ENCODE assay signal across 21 cellular contexts in the genomic region with DNA sequence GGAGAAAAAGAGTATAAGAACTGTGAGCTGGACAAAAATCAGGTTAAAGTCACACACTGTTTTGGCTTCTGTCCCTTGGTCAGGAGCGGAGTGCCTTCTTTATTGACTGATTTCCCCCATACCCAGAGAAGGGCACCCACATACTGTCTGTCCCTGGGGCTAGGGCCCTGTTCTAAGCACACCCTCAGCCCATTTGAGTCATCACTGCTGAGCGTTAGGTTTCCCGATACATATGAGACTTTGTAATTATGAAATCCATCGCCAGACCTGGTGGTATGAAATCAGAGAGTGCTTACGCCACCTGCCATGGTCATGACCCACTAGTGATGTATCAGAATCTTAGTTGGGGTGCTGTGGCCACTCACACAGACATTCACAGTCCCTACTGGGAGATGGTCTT.
DNase-seq lines count a peak whose midpoint lies in the region; TF ChIP-seq lines count a peak whose summit lies in the region.
"Had no signal": no experiment of that assay in that cellular context is flagged by ENCODE, and none has a peak within 500 bp of the region (broad histone marks: within the 10 kb centered on the region; RNA-seq: fewer than 3 reads in every experiment).

No MANE protein-coding gene starts in this region.

- TF ChIP-seq CTCF in H9 (conservative IDR thresholded peaks at IDR 0.05) = no peak
- no peak for TF ChIP-seq CTCF in parathyroid adenoma (IDR thresholded peaks at IDR 0.05)

- no peak overlapping the region for H2AFZ ChIP-seq in H9 (ENCODE audit: low read length)
- H2AFZ ChIP-seq in parathyroid adenoma = peak overlapping the region; percentile 85

- H2BK20ac ChIP-seq in H9 (ENCODE audit: low read depth, low read length, poor library complexity, severe bottlenecking) = no peak overlapping the region

- H3K79me2 ChIP-seq in H9 (ENCODE audit: insufficient read depth, low read length) (no peaks in the 10 kb centered on the region), parathyroid adenoma (no peaks in the 10 kb centered on the region)

- intact Hi-C loops in activated T-helper 2 cell treated with anti-CD3 and anti-CD28 coated beads, Interferon-gamma antibody, Interleukin-2, Interleukin-4, amounts not matched to agents 10 μg/mL and 5 μg/mL and 100 μg/mL, durations not matched to agents 14 hours and 24 hours and 36 hours (cut with micrococcal nuclease) = loop anchor here (1.0 kb wide), 1 partner anchor 24 kb away; no protein-coding TSS in a partner anchor
- intact Hi-C loops in activated T-helper 1 cell treated with anti-CD3 and anti-CD28 coated beads, Interleukin-12 subunit alpha, Interleukin-12 subunit beta, Interleukin-2, Interleukin-4 antibody, amounts not matched to agents 30 ng/mL and 10 ng/mL and 1 ng/mL, durations not matched to agents 14 hours and 24 hours and 36 hours (cut with micrococcal nuclease) = no loop called here

- no peak overlapping the region for H4K5ac ChIP-seq in H9 (ENCODE audit: insufficient read length, low read depth, low read length)

- H3K4me2 ChIP-seq in BLaER1 treated with 17β-estradiol and CSF1 and Interleukin-3, amounts not matched to agents 10 nM and 100 nM = peak overlapping the region in 6 of 11 experiments; percentile 57 to 89 (median 81); a peak in 12 of 22 replicates
- no peak overlapping the region for H3K4me2 ChIP-seq in H9 (ENCODE audit: insufficient read depth, insufficient read length, low read length)
- no peak overlapping the region for H3K4me2 ChIP-seq in parathyroid adenoma (ENCODE audit: low read length)
- H3K4me2 ChIP-seq: SK-N-SH had no signal

- no peak overlapping the region for H2BK12ac ChIP-seq in H9 (ENCODE audit: insufficient read length, low read depth, low read length)

- peaks cover 37 to 57% of the 10 kb centered on the region in 2 experiments for H3K4me1 Mint-ChIP-seq in H9
- H3K4me1 Mint-ChIP-seq in activated T-helper 2 cell treated with anti-CD3 and anti-CD28 coated beads, Interferon-gamma antibody, Interleukin-2, Interleukin-4, amounts not matched to agents 10 μg/mL and 5 μg/mL and 100 μg/mL, durations not matched to agents 14 hours and 24 hours and 36 hours (ENCODE audit: low read depth) = peaks cover 58% of the 10 kb centered on the region
- H3K4me1 Mint-ChIP-seq in activated T-helper 1 cell treated with anti-CD3 and anti-CD28 coated beads, Interleukin-12 subunit alpha, Interleukin-12 subunit beta, Interleukin-2, Interleukin-4 antibody, amounts not matched to agents 30 ng/mL and 10 ng/mL and 1 ng/mL, durations not matched to agents 14 hours and 24 hours and 36 hours (ENCODE audit: low read depth) = peaks cover 34% of the 10 kb centered on the region

- H3K23me2 ChIP-seq in H9 (ENCODE audit: insufficient read length, low read depth, low read length, poor library complexity, severe bottlenecking) = no peaks in the 10 kb centered on the region

- no CpG with 5 or more reads among the region's 5 CpGs for WGBS in H9 (ENCODE audit: extremely low coverage, insufficient read length, low lambda C conversion rate)

- H3K14ac ChIP-seq in H9 (ENCODE audit: insufficient read depth, low read length) = no peak overlapping the region

- peak overlapping the region in 6 of 11 experiments; percentile 29 to 90 (median 88); a peak in 12 of 22 replicates for H3K27ac ChIP-seq in BLaER1 treated with 17β-estradiol and CSF1 and Interleukin-3, amounts not matched to agents 10 nM and 100 nM
- H3K27ac ChIP-seq in H9 (ENCODE audit: insufficient read length, low read depth, low read length) (no peak overlapping the region), parathyroid adenoma (peak overlapping the region; percentile 88)
- H3K27ac ChIP-seq: cardiac muscle cell had no signal

- no peak overlapping the region for H3K4me3 ChIP-seq in BLaER1 treated with 17β-estradiol and CSF1 and Interleukin-3, amounts not matched to agents 10 nM and 100 nM
- H3K4me3 ChIP-seq in parathyroid adenoma (ENCODE audit: low read depth, low read length) = no peak overlapping the region
- H3K4me3 ChIP-seq: cardiac muscle cell, skin epidermis had no signal

- H4K20me1 ChIP-seq in BLaER1 treated with 17β-estradiol and CSF1 and Interleukin-3, amounts not matched to agents 10 nM and 100 nM = no peaks in the 10 kb centered on the region
- no peaks in the 10 kb centered on the region for H4K20me1 ChIP-seq in H9 (ENCODE audit: control insufficient read depth, insufficient read depth, insufficient read length)

- no peak overlapping the region for H2BK120ac ChIP-seq in H9 (ENCODE audit: low read depth, low read length, poor library complexity, severe bottlenecking)

- H2AK5ac ChIP-seq in H9 (ENCODE audit: insufficient read length, low read length) = no peak overlapping the region

- H3K4me3 Mint-ChIP-seq in H9 = peak overlapping the region in 1 of 2 experiments; percentile 22; a peak in 2 of 5 replicates
- H3K4me3 Mint-ChIP-seq in activated T-helper 2 cell treated with anti-CD3 and anti-CD28 coated beads, Interferon-gamma antibody, Interleukin-2, Interleukin-4, amounts not matched to agents 10 μg/mL and 5 μg/mL and 100 μg/mL, durations not matched to agents 14 hours and 24 hours and 36 hours (ENCODE audit: low read depth) = no peak overlapping the region
- no peak overlapping the region for H3K4me3 Mint-ChIP-seq in activated T-helper 1 cell treated with anti-CD3 and anti-CD28 coated beads, Interleukin-12 subunit alpha, Interleukin-12 subunit beta, Interleukin-2, Interleukin-4 antibody, amounts not matched to agents 30 ng/mL and 10 ng/mL and 1 ng/mL, durations not matched to agents 14 hours and 24 hours and 36 hours
- H3K4me3 Mint-ChIP-seq: activated naive CD4-positive, alpha-beta T cell treated with anti-CD3 and anti-CD28 coated beads, Interleukin-2, amount 50 U/mL, for 24 hours had no signal

- no peaks in the 10 kb centered on the region for H3K36me3 ChIP-seq in BLaER1 treated with 17β-estradiol and CSF1 and Interleukin-3, amounts not matched to agents 10 nM and 100 nM
- H3K36me3 ChIP-seq in parathyroid adenoma (ENCODE audit: control insufficient read depth, insufficient read depth, low read length) = no peaks in the 10 kb centered on the region

- H4K91ac ChIP-seq in H9 (ENCODE audit: insufficient read length, low read depth, low read length) = no peak overlapping the region

- no peak overlapping the region for H4K8ac ChIP-seq in H9 (replicated peaks; ENCODE audit: insufficient read length, low read depth, low read length)

- peaks cover 37% of the 10 kb centered on the region for H3K27me3 Mint-ChIP-seq in H9 (ENCODE audit: low read depth)
- H3K27me3 Mint-ChIP-seq in activated T-helper 2 cell treated with anti-CD3 and anti-CD28 coated beads, Interferon-gamma antibody, Interleukin-2, Interleukin-4, amounts not matched to agents 10 μg/mL and 5 μg/mL and 100 μg/mL, durations not matched to agents 14 hours and 24 hours and 36 hours (ENCODE audit: low read depth) = no peaks in the 10 kb centered on the region
- peaks cover 10% of the 10 kb centered on the region for H3K27me3 Mint-ChIP-seq in activated T-helper 1 cell treated with anti-CD3 and anti-CD28 coated beads, Interleukin-12 subunit alpha, Interleukin-12 subunit beta, Interleukin-2, Interleukin-4 antibody, amounts not matched to agents 30 ng/mL and 10 ng/mL and 1 ng/mL, durations not matched to agents 14 hours and 24 hours and 36 hours (ENCODE audit: insufficient read depth)

- H3K27ac Mint-ChIP-seq in H9 = peak overlapping the region in 2 of 3 experiments; percentile 86 to 95; a peak in 4 of 7 replicates
- peak overlapping the region; percentile 86 for H3K27ac Mint-ChIP-seq in activated T-helper 2 cell treated with anti-CD3 and anti-CD28 coated beads, Interferon-gamma antibody, Interleukin-2, Interleukin-4, amounts not matched to agents 10 μg/mL and 5 μg/mL and 100 μg/mL, durations not matched to agents 14 hours and 24 hours and 36 hours
- H3K27ac Mint-ChIP-seq in activated T-helper 1 cell treated with anti-CD3 and anti-CD28 coated beads, Interleukin-12 subunit alpha, Interleukin-12 subunit beta, Interleukin-2, Interleukin-4 antibody, amounts not matched to agents 30 ng/mL and 10 ng/mL and 1 ng/mL, durations not matched to agents 14 hours and 24 hours and 36 hours = no peak overlapping the region
- H3K27ac Mint-ChIP-seq: activated naive CD4-positive, alpha-beta T cell treated with anti-CD3 and anti-CD28 coated beads, Interleukin-2, amount 50 U/mL, for 24 hours had no signal

- H2BK15ac ChIP-seq in H9 (ENCODE audit: low read depth, low read length) = no peak overlapping the region

- H3K9me3 ChIP-seq in BLaER1 treated with 17β-estradiol and CSF1 and Interleukin-3, amounts not matched to agents 10 nM and 100 nM (replicated peaks in 1 of 11) = peaks cover 0 to 8% (median 0%) of the 10 kb centered on the region in 11 experiments; a peak in 3 of 22 replicates
- no peaks in the 10 kb centered on the region for H3K9me3 ChIP-seq in H9 (ENCODE audit: control insufficient read depth, low read depth, low read length)
- H3K9me3 ChIP-seq in parathyroid adenoma (ENCODE audit: control insufficient read depth, low read length) = no peaks in the 10 kb centered on the region
- H3K9me3 ChIP-seq: SK-N-SH had no signal

- H3K9ac ChIP-seq in BLaER1 treated with 17β-estradiol and CSF1 and Interleukin-3, amounts not matched to agents 10 nM and 100 nM = peak overlapping the region in 5 of 11 experiments; percentile 52 to 73 (median 71); a peak in 8 of 22 replicates
- H3K9ac ChIP-seq in H9 (ENCODE audit: extremely low read depth, insufficient read length, low read length) = no peak overlapping the region
- no peak overlapping the region for H3K9ac ChIP-seq in parathyroid adenoma
- H3K9ac ChIP-seq: SK-N-SH had no signal

- DNase-seq in H9 = no peak
- DNase-seq in activated T-helper 2 cell treated with anti-CD3 and anti-CD28 coated beads, Interferon-gamma antibody, Interleukin-2, Interleukin-4, amounts not matched to agents 10 μg/mL and 5 μg/mL and 100 μg/mL, durations not matched to agents 14 hours and 24 hours and 36 hours (ENCODE audit: low spot score) = no peak
- DNase-seq in kidney glomerular epithelial cell (lab: John Stamatoyannopoulos, UW) = no peak
- DNase-seq in activated T-helper 1 cell treated with anti-CD3 and anti-CD28 coated beads, Interleukin-12 subunit alpha, Interleukin-12 subunit beta, Interleukin-2, Interleukin-4 antibody, amounts not matched to agents 30 ng/mL and 10 ng/mL and 1 ng/mL, durations not matched to agents 14 hours and 24 hours and 36 hours (ENCODE audit: low spot score) = no peak
- no peak for DNase-seq in germinal center (ENCODE audit: low spot score)
- no peak for DNase-seq in NCI-H2227 (lab: John Stamatoyannopoulos, UW; ENCODE audit: unreplicated experiment)
- DNase-seq: ACHN; activated CD4-positive, alpha-beta T cell treated with anti-CD3 and anti-CD28 coated beads for 4 hours; Calu3; DND-41; kidney; mammary epithelial cell; NCI-H146; NCI-H524; SK-N-SH; stimulated activated CD4-positive, alpha-beta T cell treated with anti-CD3 and anti-CD28 coated beads, Interleukin-1b, Interleukin-23, amount 100 ng/mL, for 48 hours had no signal

- peaks cover 0 to 2% (median 0%) of the 10 kb centered on the region in 3 experiments; a peak in 3 of 7 replicates for H3K36me3 Mint-ChIP-seq in H9 (ENCODE audit: insufficient read depth in 1 of 3, low read depth in 3 of 3)
- peaks cover 21% of the 10 kb centered on the region for H3K36me3 Mint-ChIP-seq in activated T-helper 2 cell treated with anti-CD3 and anti-CD28 coated beads, Interferon-gamma antibody, Interleukin-2, Interleukin-4, amounts not matched to agents 10 μg/mL and 5 μg/mL and 100 μg/mL, durations not matched to agents 14 hours and 24 hours and 36 hours (ENCODE audit: low read depth)
- H3K36me3 Mint-ChIP-seq in activated T-helper 1 cell treated with anti-CD3 and anti-CD28 coated beads, Interleukin-12 subunit alpha, Interleukin-12 subunit beta, Interleukin-2, Interleukin-4 antibody, amounts not matched to agents 30 ng/mL and 10 ng/mL and 1 ng/mL, durations not matched to agents 14 hours and 24 hours and 36 hours (ENCODE audit: low read depth) = peaks cover 2% of the 10 kb centered on the region
- H3K36me3 Mint-ChIP-seq: activated naive CD4-positive, alpha-beta T cell treated with anti-CD3 and anti-CD28 coated beads, Interleukin-2, amount 50 U/mL, for 24 hours had no signal

- H3T11ph ChIP-seq in H9 (ENCODE audit: low read length) = no peak overlapping the region

- no peaks in the 10 kb centered on the region for H3K27me3 ChIP-seq in BLaER1 treated with 17β-estradiol and CSF1 and Interleukin-3, amounts not matched to agents 10 nM and 100 nM
- H3K27me3 ChIP-seq in H9 (ENCODE audit: insufficient read depth, low read length) (no peaks in the 10 kb centered on the region), parathyroid adenoma (ENCODE audit: control insufficient read depth, insufficient read depth, low read length) (no peaks in the 10 kb centered on the region)
- H3K27me3 ChIP-seq: cardiac muscle cell had no signal

- H3K18ac ChIP-seq in H9 (ENCODE audit: insufficient read length, low read depth, low read length) = no peak overlapping the region

- H3K79me1 ChIP-seq in H9 (ENCODE audit: insufficient read depth, low read depth, low read length, poor library complexity, severe bottlenecking) = no peaks in the 10 kb centered on the region

- H3K56ac ChIP-seq in H9 (ENCODE audit: insufficient read length, low read depth, low read length) = no peak overlapping the region

- no peak overlapping the region for H3K4ac ChIP-seq in H9 (ENCODE audit: low read depth, low read length)

- peaks cover 11 to 76% (median 29%) of the 10 kb centered on the region in 10 experiments for H3K4me1 ChIP-seq in BLaER1 treated with 17β-estradiol and CSF1 and Interleukin-3, amounts not matched to agents 10 nM and 100 nM
- peaks cover 16% of the 10 kb centered on the region; the same call in 1 of the 2 replicates for H3K4me1 ChIP-seq in H9 (ENCODE audit: insufficient read depth, low read length)
- H3K4me1 ChIP-seq in parathyroid adenoma = peaks cover 34% of the 10 kb centered on the region

- no peaks in the 10 kb centered on the region for H3K9me3 Mint-ChIP-seq in H9
- no peaks in the 10 kb centered on the region for H3K9me3 Mint-ChIP-seq in activated T-helper 2 cell treated with anti-CD3 and anti-CD28 coated beads, Interferon-gamma antibody, Interleukin-2, Interleukin-4, amounts not matched to agents 10 μg/mL and 5 μg/mL and 100 μg/mL, durations not matched to agents 14 hours and 24 hours and 36 hours
- H3K9me3 Mint-ChIP-seq in activated T-helper 1 cell treated with anti-CD3 and anti-CD28 coated beads, Interleukin-12 subunit alpha, Interleukin-12 subunit beta, Interleukin-2, Interleukin-4 antibody, amounts not matched to agents 30 ng/mL and 10 ng/mL and 1 ng/mL, durations not matched to agents 14 hours and 24 hours and 36 hours = no peaks in the 10 kb centered on the region
- H3K9me3 Mint-ChIP-seq: activated naive CD4-positive, alpha-beta T cell treated with anti-CD3 and anti-CD28 coated beads, Interleukin-2, amount 50 U/mL, for 24 hours had no signal

- H3K23ac ChIP-seq in H9 (ENCODE audit: insufficient read length, low read depth, low read length) = no peak overlapping the region

- H2BK5ac ChIP-seq in H9 (ENCODE audit: insufficient read length, low read length) = no peak overlapping the region

Comparison
In these comparisons a context has a peak if more than half of its experiments do, and no peak if none do; other contexts are left out.
1. H3K4me2 ChIP-seq: peak in BLaER1 treated with 17β-estradiol and CSF1 and Interleukin-3, amounts not matched to agents 10 nM and 100 nM (6 of 11); none in H9 (single experiment) and parathyroid adenoma (single experiment).